In the genomic region with DNA sequence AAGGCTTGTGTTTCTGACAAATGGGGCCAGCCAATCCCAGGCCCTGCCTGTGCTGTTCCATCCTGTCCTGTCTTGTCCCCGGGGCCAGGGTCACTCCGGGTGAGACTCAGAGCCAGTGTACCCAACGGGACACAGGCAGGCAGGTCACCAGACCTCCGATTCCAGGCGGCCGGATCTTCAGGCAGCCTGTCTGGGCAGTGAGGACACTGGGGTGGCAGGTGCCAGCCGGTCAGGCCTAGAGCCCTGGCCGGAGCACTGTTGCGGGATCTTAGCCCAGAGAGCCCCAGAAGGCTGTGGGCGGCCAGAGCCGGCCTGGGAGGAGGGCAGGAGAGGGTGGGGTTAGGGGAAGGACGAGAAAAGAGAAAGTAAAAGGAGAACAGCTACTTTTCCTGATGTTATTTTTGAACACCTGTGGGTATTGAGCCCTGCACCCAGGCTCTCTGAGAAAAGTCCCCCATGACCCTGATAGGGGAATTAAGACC, we compare ENCODE assay signal across 8 cellular contexts.
A peak's percentile ranks its signal among the peaks of the same experiment; 100 is the strongest.
DNase-seq lines count a peak whose midpoint lies in the region; ATAC-seq lines count a peak whose summit lies in the region.

No MANE protein-coding gene starts in this region.

- H3K4me3 Mint-ChIP-seq in stimulated activated naive CD8-positive, alpha-beta T cell treated with anti-CD3 and anti-CD28 coated beads, Interleukin-15, amount 100 ng/mL, for 72 hours: peak overlapping the region; percentile 74 to 84

- H3K9me3 ChIP-seq in adipocyte (ENCODE audit: control insufficient read depth, low read length): no peaks in the 10 kb centered on the region

- peak; percentile 24 for DNase-seq in activated CD4-positive, alpha-beta T cell treated with anti-CD3 and anti-CD28 coated beads for 48 hours
- no peak for DNase-seq in activated CD4-positive, alpha-beta T cell treated with anti-CD3 and anti-CD28 coated beads, Interleukin-2, amount 50 U/mL, for 4 hours
- DNase-seq in adipocyte (ENCODE audit: low read depth) (peak; percentile 19), kidney tubule cell (ENCODE audit: low spot score) (peak; percentile 66), NCI-H1092 treated with DMSO at 0.1 percent for 48 hours (lab: John Stamatoyannopoulos, UW) (no peak)
- peak in 1 of 2 donors; percentile 30 for DNase-seq in stimulated activated naive CD8-positive, alpha-beta T cell treated with anti-CD3 and anti-CD28 coated beads, Interleukin-15, amount 100 ng/mL, for 72 hours
- DNase-seq in effector CD4-positive, alpha-beta T cell: no peak

- peak; percentile 30 for ATAC-seq in HG03378 (IDR thresholded peaks at IDR 0.05; ENCODE audit: unreplicated experiment)
- ATAC-seq in stimulated activated naive CD8-positive, alpha-beta T cell treated with anti-CD3 and anti-CD28 coated beads, Interleukin-15, amount 100 ng/mL, for 72 hours: no peak

- H3K27me3 Mint-ChIP-seq in stimulated activated naive CD8-positive, alpha-beta T cell treated with anti-CD3 and anti-CD28 coated beads, Interleukin-15, amount 100 ng/mL, for 72 hours: no peaks in the 10 kb centered on the region

- H3K36me3 ChIP-seq in adipocyte (ENCODE audit: control insufficient read depth, insufficient read depth, low read length, severe bottlenecking): no peaks in the 10 kb centered on the region

- H3K9me3 Mint-ChIP-seq in stimulated activated naive CD8-positive, alpha-beta T cell treated with anti-CD3 and anti-CD28 coated beads, Interleukin-15, amount 100 ng/mL, for 72 hours: no peaks in the 10 kb centered on the region

- H3K4me1 ChIP-seq in adipocyte (ENCODE audit: control insufficient read depth, insufficient read depth, low read length): peaks cover 40% of the 10 kb centered on the region

- peak overlapping the region in 1 of 2 donors; percentile 34 for H3K27ac Mint-ChIP-seq in stimulated activated naive CD8-positive, alpha-beta T cell treated with anti-CD3 and anti-CD28 coated beads, Interleukin-15, amount 100 ng/mL, for 72 hours

- peaks cover 61% of the 10 kb centered on the region for H3K4me1 Mint-ChIP-seq in stimulated activated naive CD8-positive, alpha-beta T cell treated with anti-CD3 and anti-CD28 coated beads, Interleukin-15, amount 100 ng/mL, for 72 hours

- peak overlapping the region; percentile 89 for H3K9ac ChIP-seq in adipocyte (ENCODE audit: low read length)

- H3K4me3 ChIP-seq in adipocyte (ENCODE audit: low read length): peak overlapping the region; percentile 41

- no peaks in the 10 kb centered on the region for H3K27me3 ChIP-seq in adipocyte (replicated peaks; ENCODE audit: control insufficient read depth, insufficient read depth, low read length)

Comparison
In these comparisons a context has a peak if more than half of its experiments do, and no peak if none do; other contexts are left out.
1. DNase-seq: peak in activated CD4-positive, alpha-beta T cell treated with anti-CD3 and anti-CD28 coated beads for 48 hours (single experiment), adipocyte (single experiment) and kidney tubule cell (single experiment); none in activated CD4-positive, alpha-beta T cell treated with anti-CD3 and anti-CD28 coated beads, Interleukin-2, amount 50 U/mL, for 4 hours (0 of 2), effector CD4-positive, alpha-beta T cell (single experiment) and NCI-H1092 treated with DMSO at 0.1 percent for 48 hours (single experiment).